In the genomic region with DNA sequence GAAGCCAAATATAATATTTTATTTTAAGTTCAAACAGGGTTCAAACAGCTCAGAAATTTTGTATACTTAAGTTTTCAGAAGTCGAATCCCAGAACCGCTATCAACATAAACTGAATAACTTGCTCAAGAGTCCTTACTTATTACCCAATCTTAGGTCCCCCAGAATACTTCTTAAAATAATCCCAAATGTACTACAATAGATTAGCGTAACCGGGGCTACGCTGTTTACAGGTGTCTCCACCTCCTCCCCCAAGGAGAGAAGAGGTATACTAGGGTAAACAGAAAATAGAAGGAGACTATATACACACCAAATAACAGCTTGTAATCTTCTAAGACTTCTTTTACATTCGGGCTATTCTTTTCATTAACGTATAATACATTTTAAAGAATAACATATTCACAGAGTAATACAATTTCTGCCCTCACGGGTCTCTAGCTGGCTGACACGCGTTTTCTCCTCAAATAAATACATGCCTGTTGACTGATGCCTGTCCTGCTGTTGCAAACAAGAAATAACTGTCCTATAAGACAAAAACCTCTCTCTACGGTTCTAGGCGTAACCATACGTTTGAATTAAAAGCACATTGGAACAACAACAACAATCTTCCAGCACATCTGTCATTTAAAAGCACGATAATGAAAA, we compare ENCODE assay signal across 8 cellular contexts. TPM values are rescaled to one million over a fixed set of nuclear protein-coding genes. Genes with fewer than 3 reads are reported as not detected.
DNase-seq lines count a peak whose midpoint lies in the region; ATAC-seq, FAIRE-seq and TF ChIP-seq lines count a peak whose summit lies in the region.

No MANE protein-coding gene starts in this region.

- TF ChIP-seq RAD21 in A549 (conservative IDR thresholded peaks at IDR 0.05 in 1 of 2, IDR thresholded peaks at IDR 0.05 in 1 of 2): no peak

- CTCF ChIA-PET in A549 (lab: Yijun Ruan, JAX): interaction anchor here (0.8 to 2.3 kb wide), 9 partner anchors 9 to 152 kb away, joined by 3 to 11 read pairs (median 3); no protein-coding TSS in a partner anchor

- TF ChIP-seq EP300 in A549 (IDR thresholded peaks at IDR 0.05): no peak

- H3K4me1 ChIP-seq in A549 (peaks cover 27% of the 10 kb centered on the region), SJCRH30 (peaks cover 11% of the 10 kb centered on the region), neuron (ENCODE audit: insufficient read depth, low read length) (peaks cover 13% of the 10 kb centered on the region)

- H3K27me3 ChIP-seq in SJCRH30 (no peaks in the 10 kb centered on the region), neuron (ENCODE audit: insufficient read depth, low read length) (no peaks in the 10 kb centered on the region)

- FAIRE-seq in A549 (lab: Jason Lieb, UNC): no peak
- peak; percentile 42 for FAIRE-seq in GM12892 (lab: Jason Lieb, UNC)

- TF ChIP-seq CTCF in A549 (IDR thresholded peaks at IDR 0.05) (no peak), epithelial cell of proximal tubule (conservative IDR thresholded peaks at IDR 0.05; ENCODE audit: low read depth, low read length) (no peak)

- 7% methylated on average over 14 of the region's 14 CpGs for WGBS in A549 (ENCODE audit: missing lambda C conversion rate)

- H3K4me2 ChIP-seq in A549: peak overlapping the region; percentile 83

- no peaks in the 10 kb centered on the region for H3K9me3 ChIP-seq in A549
- H3K9me3 ChIP-seq in SJCRH30 (replicated peaks): no peaks in the 10 kb centered on the region
- H3K9me3 ChIP-seq in neuron (ENCODE audit: low read length): no peaks in the 10 kb centered on the region

- DNase-seq in A549 (ENCODE audit: low read depth in 1 of 2, low spot score in 1 of 2) (peak; percentile 28 to 54), GM12892 (ENCODE audit: insufficient read length) (no peak), SJCRH30 (no peak), epithelial cell of proximal tubule (ENCODE audit: low read depth) (no peak), NCI-H524 treated with DMSO at 0.1 percent for 48 hours (lab: John Stamatoyannopoulos, UW) (no peak)
- DNase-seq in stimulated activated CD4-positive, alpha-beta T cell treated with anti-CD3 and anti-CD28 coated beads, Interleukin-1b, Interleukin-23, amount 100 ng/mL, for 48 hours: no peak

- peak overlapping the region; percentile 95 for H2AFZ ChIP-seq in neuron (ENCODE audit: low read depth, low read length)

- ATAC-seq in A549 (no peak), HG03460 (IDR thresholded peaks at IDR 0.05; ENCODE audit: unreplicated experiment) (no peak)

- POLR2A ChIA-PET in A549 (lab: Yijun Ruan, JAX): interaction anchor here (0.6 to 4.1 kb wide), 4 partner anchors 16 to 180 kb away, joined by 4 to 30 read pairs (median 8); partner anchors contain the start of genes INTS14 and RAB11A

- no peak for TF ChIP-seq POLR2A in A549 (IDR thresholded peaks at IDR 0.05; ENCODE audit: low read length)
- TF ChIP-seq POLR2A in GM12892 (IDR thresholded peaks at IDR 0.05; ENCODE audit: low read depth, low read length): no peak

- H3K36me3 ChIP-seq in SJCRH30 (0 out of 2 replicates have a peak, but pooled peaks cover under 1% of the 10 kb centered on the region), neuron (ENCODE audit: insufficient read depth, low read length) (no peaks in the 10 kb centered on the region)

- H3K27ac ChIP-seq in A549 (peak overlapping the region in 1 of 2 experiments; percentile 89; a peak in 4 of 6 replicates), SJCRH30 (peak overlapping the region; percentile 96)

- H3K4me3 ChIP-seq in A549: peak overlapping the region; percentile 72
- peak overlapping the region; percentile 90 for H3K4me3 ChIP-seq in SJCRH30
- peak overlapping the region; percentile 89 for H3K4me3 ChIP-seq in epithelial cell of proximal tubule (ENCODE audit: low read depth, low read length)
- H3K4me3 ChIP-seq in neuron (ENCODE audit: low read length): peak overlapping the region; percentile 82

TF ChIP-seq in A549, 52 proteins besides CTCF, POLR2A, EP300 and RAD21:
- peak; percentile 85; the same call in 1 of the 2 replicates for TF ChIP-seq TFCP2L1 (CRISPR knock-in tag; IDR thresholded peaks at IDR 0.05)
- TF ChIP-seq CEBPB (IDR thresholded peaks at IDR 0.05): peak; percentile 73 to 81; a peak in 3 of 4 replicates
- TF ChIP-seq GATA3 (IDR thresholded peaks at IDR 0.05; ENCODE audit: borderline replicate concordance): no peak

RNA-seq across cellular contexts. Expression of gene DENND4A, which starts 1.3 kb away (rescaled TPM):
- 16.8 and 18.7 TPM in 2 replicates for polyA plus RNA-seq in A549 (2011; rRNA removed)
- polyA plus RNA-seq in A549 (2012; cell fraction: cytosol; rRNA removed): 1.7 and 2.2 TPM in 2 replicates
- 1.7 and 2.3 TPM in 2 replicates for polyA plus RNA-seq in A549 (2012; cell fraction: nucleus; rRNA removed)
- polyA plus RNA-seq in A549 (2017; fragmentation: RNase III; extraction: RNeasy Plus Mini Kit Qiagen cat#74134 plus additional on column Dnase treatment): 5.6 to 6.0 TPM (median 6.0 TPM) in 3 replicates
- 26.0 and 29.0 TPM in 2 replicates for polyA minus RNA-seq in A549 (2011; rRNA and poly(A)+ RNA removed)
- 38.8 TPM for polyA plus RNA-seq in GM12892 (2012; ENCODE audit: missing spikeins)
- 21.1 and 26.4 TPM in 2 replicates for total RNA-seq in SJCRH30 (2014; rRNA removed; shearing (Covaris generic))
- total RNA-seq in epithelial cell of proximal tubule: 5.2 and 9.9 TPM in 2 replicates

Comparison
In these comparisons a context has a peak if more than half of its experiments do, and no peak if none do; other contexts are left out.
1. DNase-seq: peak in A549 (2 of 2); none in GM12892 (single experiment), SJCRH30 (0 of 2), epithelial cell of proximal tubule (single experiment), stimulated activated CD4-positive, alpha-beta T cell treated with anti-CD3 and anti-CD28 coated beads, Interleukin-1b, Interleukin-23, amount 100 ng/mL, for 48 hours (single experiment) and NCI-H524 treated with DMSO at 0.1 percent for 48 hours (single experiment).
2. Peak in every context shown above with its lines, with median percentiles within 50 percentile points of each other: H3K4me3 ChIP-seq.